Comparison of ENCODE assay signal across 10 cellular contexts in genomic region chr9:116959775-116960174, GRCh38.
A peak's percentile ranks its signal among the peaks of the same experiment; 100 is the strongest.
DNase-seq lines count a peak whose midpoint lies in the region; ATAC-seq and TF ChIP-seq lines count a peak whose summit lies in the region.
"Had no signal": no experiment of that assay in that cellular context is flagged by ENCODE, and none has a peak within 500 bp of the region (broad histone marks: within the 10 kb centered on the region; RNA-seq: fewer than 3 reads in every experiment).

No MANE protein-coding gene starts in this region.

- H3K4me1 Mint-ChIP-seq in neural crest cell: peaks cover 17% of the 10 kb centered on the region

- no peak overlapping the region for H3K27ac Mint-ChIP-seq in neural crest cell (ENCODE audit: unreplicated experiment)

- ATAC-seq in HG02798 (IDR thresholded peaks at IDR 0.05; ENCODE audit: poor library complexity, unreplicated experiment) (peak; percentile 41), GM19324 (IDR thresholded peaks at IDR 0.05; ENCODE audit: low FRiP score, unreplicated experiment) (no peak)

- no peak for TF ChIP-seq CTCF in neural crest cell (conservative IDR thresholded peaks at IDR 0.05)

- H3K9me3 Mint-ChIP-seq in neural crest cell: no peaks in the 10 kb centered on the region

- H3K27me3 Mint-ChIP-seq in neural crest cell (ENCODE audit: low read depth): peaks cover 26% of the 10 kb centered on the region

- DNase-seq in ELR (ENCODE audit: low read depth): peak; percentile 15
- peak in 39 of 58 donors; percentile 1 to 47 (median 8) for DNase-seq in anterior cingulate cortex (lab: John Stamatoyannopoulos, UW)
- peak; percentile 67 for DNase-seq in neural crest cell (ENCODE audit: low read depth, low spot score)
- DNase-seq in kidney tubule cell (ENCODE audit: low spot score): no peak
- DNase-seq in DMS 273 (lab: John Stamatoyannopoulos, UW; ENCODE audit: unreplicated experiment): no peak
- DNase-seq in activated CD4-positive, alpha-beta T cell treated with anti-CD3 and anti-CD28 coated beads, Interleukin-2, amount 50 U/mL, for 48 hours: no peak
- DNase-seq: activated T-cell treated with anti-CD3 and anti-CD28 coated beads, Interleukin-2, amount 50 U/mL, for 1 hour; NCI-H774 had no signal

- no peaks in the 10 kb centered on the region for H3K36me3 Mint-ChIP-seq in neural crest cell (ENCODE audit: low read depth)

- peak overlapping the region; percentile 27 for H3K4me3 Mint-ChIP-seq in neural crest cell

Comparison
In these comparisons a context has a peak if more than half of its experiments do, and no peak if none do; other contexts are left out.
1. DNase-seq: peak in ELR (single experiment), anterior cingulate cortex (39 of 58) and neural crest cell (single experiment); none in kidney tubule cell (single experiment), DMS 273 (single experiment) and activated CD4-positive, alpha-beta T cell treated with anti-CD3 and anti-CD28 coated beads, Interleukin-2, amount 50 U/mL, for 48 hours (0 of 2).